6 cellular contexts compared by ENCODE assay signal in genomic region chr5:159713773-159714172, GRCh38.
"Had no signal": no experiment of that assay in that cellular context is flagged by ENCODE, and none has a peak within 500 bp of the region (broad histone marks: within the 10 kb centered on the region; RNA-seq: fewer than 3 reads in every experiment).

No MANE protein-coding gene starts in this region.

- DNase-seq: IMR-90, KBM-7, KG1 had no signal

- H3K27ac ChIP-seq: HL-60, KMS-11 had no signal

- H3K4me3 ChIP-seq: K562 had no signal
